8 cellular contexts compared by ENCODE assay signal in the genomic region with DNA sequence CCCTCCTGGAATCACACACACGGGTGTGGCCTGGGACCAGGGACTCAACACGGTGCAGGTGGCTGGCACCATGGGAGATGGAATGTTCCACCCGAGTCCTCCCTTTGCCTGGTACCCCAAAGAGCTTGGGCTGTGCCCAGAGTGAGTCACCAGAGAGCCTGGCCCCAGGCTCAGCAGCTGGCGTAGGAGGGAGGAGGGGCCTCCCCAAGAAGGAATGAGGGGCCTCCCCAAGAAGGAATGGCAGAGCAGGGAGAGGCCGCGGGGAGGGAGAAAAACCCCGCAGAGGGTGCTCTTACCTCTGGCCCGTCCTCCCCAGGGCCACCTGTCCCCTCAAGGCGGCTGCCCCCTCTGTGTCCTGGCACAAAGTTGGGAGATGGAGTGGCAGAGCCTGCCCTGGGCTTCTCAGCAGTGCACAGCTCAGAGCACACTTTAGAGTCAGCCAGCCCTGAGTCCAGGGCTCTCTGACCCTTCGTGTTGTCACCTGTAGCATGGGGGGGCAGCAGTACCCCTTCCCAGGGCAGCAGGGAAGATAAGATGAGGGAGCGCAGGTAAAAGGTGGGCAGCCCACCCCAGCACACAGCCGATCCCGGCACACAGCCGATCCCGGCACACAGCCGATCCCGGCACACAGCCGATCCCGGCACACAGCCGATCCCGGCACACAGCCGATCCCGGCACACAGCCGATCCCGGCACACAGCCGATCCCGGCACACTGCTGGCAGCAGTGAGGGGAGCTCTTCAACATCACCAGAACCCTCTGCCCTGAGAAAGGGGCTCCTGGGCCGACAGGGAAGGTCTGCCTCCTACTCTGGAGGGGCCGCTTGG. TPM values are rescaled to one million over a fixed set of nuclear protein-coding genes. Genes with fewer than 3 reads are reported as not detected.
A peak's percentile ranks its signal among the peaks of the same experiment; 100 is the strongest.
DNase-seq lines count a peak whose midpoint lies in the region; ATAC-seq and TF ChIP-seq lines count a peak whose summit lies in the region.

No MANE protein-coding gene starts in this region.

- H3K9me3 ChIP-seq in WERI-Rb-1 (ENCODE audit: severe bottlenecking) (no peaks in the 10 kb centered on the region), suprapubic skin (no peaks in the 10 kb centered on the region)

- H3K4me3 Mint-ChIP-seq in T-helper 2 cell treated with Interferon-gamma antibody and Interleukin-4, amounts not matched to agents 5 μg/mL and 100 μg/mL, for 36 hours = peak overlapping the region; percentile 96

- H3K27ac ChIP-seq in WERI-Rb-1 = peak overlapping the region; percentile 87
- H3K27ac ChIP-seq in suprapubic skin = no peak overlapping the region

- no peaks in the 10 kb centered on the region for H3K9me3 Mint-ChIP-seq in T-helper 2 cell treated with Interferon-gamma antibody and Interleukin-4, amounts not matched to agents 5 μg/mL and 100 μg/mL, for 36 hours

- peaks cover 32% of the 10 kb centered on the region for H3K4me1 Mint-ChIP-seq in T-helper 2 cell treated with Interferon-gamma antibody and Interleukin-4, amounts not matched to agents 5 μg/mL and 100 μg/mL, for 36 hours (ENCODE audit: low read depth)

- H3K27ac Mint-ChIP-seq in T-helper 2 cell treated with Interferon-gamma antibody and Interleukin-4, amounts not matched to agents 5 μg/mL and 100 μg/mL, for 36 hours = peak overlapping the region; percentile 98

- H3K27me3 Mint-ChIP-seq in T-helper 2 cell treated with Interferon-gamma antibody and Interleukin-4, amounts not matched to agents 5 μg/mL and 100 μg/mL, for 36 hours (ENCODE audit: low read depth) = no peaks in the 10 kb centered on the region

- H3K27me3 ChIP-seq in WERI-Rb-1 (ENCODE audit: insufficient read depth, low read depth, severe bottlenecking) = no peaks in the 10 kb centered on the region
- peaks cover 9% of the 10 kb centered on the region for H3K27me3 ChIP-seq in suprapubic skin

- TF ChIP-seq CTCF in WERI-Rb-1 (IDR thresholded peaks at IDR 0.05; ENCODE audit: low read depth, low read length) = no peak
- TF ChIP-seq CTCF in suprapubic skin (IDR thresholded peaks at IDR 0.05) = no peak

- TF ChIP-seq POLR2A in suprapubic skin (IDR thresholded peaks at IDR 0.05) = no peak

- peak; percentile 6 to 77 for ATAC-seq in left cardiac atrium
- no peak for ATAC-seq in HG02798 (IDR thresholded peaks at IDR 0.05; ENCODE audit: poor library complexity, unreplicated experiment)
- ATAC-seq in HG02870 (IDR thresholded peaks at IDR 0.05; ENCODE audit: unreplicated experiment) = no peak

- H3K36me3 Mint-ChIP-seq in T-helper 2 cell treated with Interferon-gamma antibody and Interleukin-4, amounts not matched to agents 5 μg/mL and 100 μg/mL, for 36 hours (ENCODE audit: low read depth) = peaks cover 52% of the 10 kb centered on the region

- peaks cover 11% of the 10 kb centered on the region; the same call in 1 of the 2 replicates for H3K36me3 ChIP-seq in WERI-Rb-1
- no peaks in the 10 kb centered on the region for H3K36me3 ChIP-seq in suprapubic skin

- TF ChIP-seq EP300 in suprapubic skin (IDR thresholded peaks at IDR 0.05) = no peak

- H3K4me1 ChIP-seq in suprapubic skin = peaks cover 22% of the 10 kb centered on the region

- H3K4me3 ChIP-seq in WERI-Rb-1 (ENCODE audit: low read depth, low read length) = peak overlapping the region; percentile 51
- peak overlapping the region; percentile 39 for H3K4me3 ChIP-seq in suprapubic skin

- DNase-seq in T-helper 2 cell treated with Interferon-gamma antibody and Interleukin-4, amounts not matched to agents 5 μg/mL and 100 μg/mL, for 36 hours (ENCODE audit: low spot score) = peak; percentile 22
- DNase-seq in T-helper 2 cell (no peak), WERI-Rb-1 (no peak), left cardiac atrium (no peak), suprapubic skin (ENCODE audit: low spot score in 2 of 2) (no peak), SKM-1 treated with dmso at 0.1 percent for 144 hours (lab: John Stamatoyannopoulos, UW; ENCODE audit: unreplicated experiment) (no peak)

- intact Hi-C loops in left cardiac atrium (cut with DNase I) = no loop called here

- 31% methylated on average over 9 of the region's 29 CpGs for WGBS in suprapubic skin

RNA-seq across cellular contexts. Expression of gene KCNAB2, which starts 20.2 kb away (rescaled TPM):
- total RNA-seq in left cardiac atrium = 10 to 100 TPM; 13.2 to 14.7 TPM
- 10 to 100 TPM; 13.3 to 17.5 (median 16.2) TPM for total RNA-seq in suprapubic skin

RNA-seq across cellular contexts. Expression of gene NPHP4, which starts 33.3 kb away (rescaled TPM):
- total RNA-seq in left cardiac atrium (1 to 10 TPM; 5.1 to 7.3 TPM), suprapubic skin (10 to 100 TPM; 26.3 to 33.7 (median 29.1) TPM)

Comparison
In these comparisons a context has a peak if more than half of its experiments do, and no peak if none do; other contexts are left out.
1. ATAC-seq: peak in left cardiac atrium (2 of 2); none in HG02798 (single experiment) and HG02870 (single experiment).